In the genomic region with DNA sequence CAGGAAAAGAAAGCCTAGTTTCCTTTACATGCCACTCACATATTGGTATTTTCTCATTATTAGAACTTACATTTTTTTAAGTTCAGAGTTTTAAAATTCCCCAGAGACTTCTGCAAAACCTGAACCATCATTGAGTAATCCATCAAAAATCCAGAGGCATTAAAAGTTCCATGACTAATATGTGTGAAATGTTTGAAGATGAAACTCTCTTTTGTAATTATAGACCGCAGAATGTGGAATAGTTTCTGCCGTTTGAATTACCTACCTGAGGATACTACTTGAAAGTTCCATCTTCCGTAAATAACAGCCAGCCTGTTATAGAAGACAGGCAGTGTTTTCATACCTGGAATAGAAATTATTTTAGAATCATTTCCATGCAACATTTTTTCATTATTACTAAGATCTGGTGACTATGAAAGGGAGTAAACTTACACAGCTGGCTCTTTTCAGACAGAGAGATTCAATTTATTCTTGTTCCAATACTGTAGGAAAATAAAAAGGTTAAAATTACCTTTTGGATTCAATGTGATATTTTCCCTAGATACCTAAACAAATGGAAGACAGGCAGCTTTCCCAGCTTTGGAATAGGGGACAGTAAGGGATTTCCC, we compare ENCODE assay signal across 1 cellular context.
TF ChIP-seq lines count a peak whose summit lies in the region.

No MANE protein-coding gene starts in this region.

TF ChIP-seq in SK-N-SH, 30 proteins besides CTCF, POLR2A, EP300 and RAD21 (continued from another document):
- TF ChIP-seq, protein P1, sequence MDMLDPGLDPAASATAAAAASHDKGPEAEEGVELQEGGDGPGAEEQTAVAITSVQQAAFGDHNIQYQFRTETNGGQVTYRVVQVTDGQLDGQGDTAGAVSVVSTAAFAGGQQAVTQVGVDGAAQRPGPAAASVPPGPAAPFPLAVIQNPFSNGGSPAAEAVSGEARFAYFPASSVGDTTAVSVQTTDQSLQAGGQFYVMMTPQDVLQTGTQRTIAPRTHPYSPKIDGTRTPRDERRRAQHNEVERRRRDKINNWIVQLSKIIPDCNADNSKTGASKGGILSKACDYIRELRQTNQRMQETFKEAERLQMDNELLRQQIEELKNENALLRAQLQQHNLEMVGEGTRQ (IDR thresholded peaks at IDR 0.05; ENCODE audit: borderline replicate concordance, low read depth, low read length) = no peak
- TF ChIP-seq EZH2phosphoT487 (IDR thresholded peaks at IDR 0.05; ENCODE audit: borderline replicate concordance, low read depth) (no peak), FOSL2 (IDR thresholded peaks at IDR 0.05; ENCODE audit: borderline replicate concordance, low read depth) (peak; percentile 68), FOXM1 (IDR thresholded peaks at IDR 0.05; ENCODE audit: low read depth) (peak; percentile 92), CHD2 (IDR thresholded peaks at IDR 0.05; ENCODE audit: low read length, partially characterized antibody) (no peak), ELF1 (IDR thresholded peaks at IDR 0.05) (no peak; the same call in 1 of the 2 replicates)
